Comparison of ENCODE assay signal across 10 cellular contexts in the genomic region with DNA sequence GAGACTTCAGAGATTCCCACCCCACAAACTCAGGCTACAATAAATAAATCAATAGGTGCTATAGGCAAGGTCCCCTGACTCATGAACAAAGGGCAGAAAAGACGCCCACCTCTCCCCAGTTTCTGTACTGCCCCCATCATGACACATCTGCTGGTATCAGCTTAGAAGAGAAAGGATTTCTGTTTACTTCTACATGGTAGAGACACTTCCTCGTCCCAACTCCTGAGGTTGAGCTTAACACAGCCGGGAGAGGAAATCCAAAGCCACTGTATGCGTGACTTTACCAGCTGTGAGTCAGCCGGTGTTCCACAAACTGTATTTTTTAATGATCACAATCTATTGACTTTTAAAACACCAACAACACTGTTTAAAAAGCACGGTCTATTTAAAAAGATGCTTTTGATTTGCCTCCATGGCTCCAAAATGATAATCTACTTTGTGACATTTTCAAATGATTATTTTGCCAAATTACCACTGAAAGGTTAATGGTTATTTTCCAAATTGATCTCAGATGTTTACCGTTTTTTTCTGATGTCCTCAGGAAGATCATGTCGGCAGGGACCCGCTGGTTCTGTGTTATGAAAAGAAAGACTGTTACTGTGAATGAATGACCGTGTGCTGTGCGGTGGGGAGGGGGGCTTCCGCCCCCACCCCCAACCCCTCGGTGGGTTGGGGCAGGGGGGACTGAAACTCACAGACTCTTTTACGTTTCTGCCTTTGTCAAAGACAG.
DNase-seq lines count a peak whose midpoint lies in the region; ATAC-seq, FAIRE-seq and TF ChIP-seq lines count a peak whose summit lies in the region.
"Had no signal": no experiment of that assay in that cellular context is flagged by ENCODE, and none has a peak within 500 bp of the region (broad histone marks: within the 10 kb centered on the region; RNA-seq: fewer than 3 reads in every experiment).

No MANE protein-coding gene starts in this region.

- H3K4me2 ChIP-seq in H1 (ENCODE audit: insufficient read depth in 1 of 2, low read depth in 2 of 2, low read length in 2 of 2): peak overlapping the region; percentile 19 to 36; a peak in 3 of 4 replicates

- no peak overlapping the region for H3K23ac ChIP-seq in H1 (ENCODE audit: insufficient read length)

- no peak overlapping the region for H2BK15ac ChIP-seq in H1 (ENCODE audit: low read length)

- H2BK120ac ChIP-seq in H1 (replicated peaks; ENCODE audit: low read depth, low read length): no peak overlapping the region

- no peak for TF ChIP-seq RAD21 in H1 (IDR thresholded peaks at IDR 0.05 in 1 of 2, conservative IDR thresholded peaks at IDR 0.05 in 1 of 2; ENCODE audit: low read depth in 2 of 2, low read length in 2 of 2)

- no peaks in the 10 kb centered on the region for H3K9me3 ChIP-seq in H1 (ENCODE audit: insufficient read depth in 2 of 2, low read depth in 1 of 2, low read length in 1 of 2)

- no peak overlapping the region for H3K56ac ChIP-seq in H1 (replicated peaks; ENCODE audit: insufficient read length, low read depth, low read length)

- no peak for TF ChIP-seq EP300 in H1 (IDR thresholded peaks at IDR 0.05; ENCODE audit: borderline replicate concordance in 1 of 2, low read depth in 2 of 2, low read length in 2 of 2)

- peak overlapping the region; percentile 23; the same call in 1 of the 2 replicates for H3K27ac ChIP-seq in H1 (ENCODE audit: low read depth, low read length)

- no peaks in the 10 kb centered on the region for H3K23me2 ChIP-seq in H1 (ENCODE audit: low read depth, low read length)

- 33% methylated on average over 14 of the region's 14 CpGs; no CpG with 5 or more reads in 1 of the 2 experiments for WGBS in H1 (ENCODE audit: extremely low coverage in 1 of 2, insufficient coverage in 1 of 2, insufficient read length in 1 of 2, insufficient replicate concordance in 2 of 2, low coverage in 1 of 2, low lambda C conversion rate in 2 of 2, missing lambda C conversion rate in 1 of 2), 2 experiments

- H4K5ac ChIP-seq in H1 (ENCODE audit: insufficient read length, low read depth, low read length): peak overlapping the region; percentile 53

- peak overlapping the region in 2 of 4 experiments; percentile 23 to 35; a peak in 2 of 8 replicates for H3K4me3 ChIP-seq in H1 (ENCODE audit: extremely low read depth in 1 of 4, insufficient read depth in 2 of 4, low read depth in 3 of 4, low read length in 4 of 4)
- H3K4me3 ChIP-seq: lung had no signal

- H4K91ac ChIP-seq in H1 (replicated peaks; ENCODE audit: insufficient read length, low read length): no peak overlapping the region

- no peaks in the 10 kb centered on the region for H3K79me1 ChIP-seq in H1 (ENCODE audit: low read depth, low read length)

- POLR2A ChIA-PET in H1 (lab: Charles Lee; ENCODE audit: partially characterized antibody): interaction anchor here (0.6 to 1.1 kb wide), 3 partner anchors 10 to 328 kb away, joined by 3 to 5 read pairs (median 3); no protein-coding TSS in a partner anchor

- no peak overlapping the region; the same call in 1 of the 2 replicates for H2BK20ac ChIP-seq in H1 (ENCODE audit: low read length)

- no peak overlapping the region; the same call in 1 of the 2 replicates for H2BK12ac ChIP-seq in H1 (ENCODE audit: low read depth, low read length)

- FAIRE-seq in H1 (lab: Jason Lieb, UNC): no peak
- FAIRE-seq: TTC549 had no signal

- no peaks in the 10 kb centered on the region for H3K27me3 ChIP-seq in H1 (replicated peaks in 1 of 4; ENCODE audit: control insufficient read depth in 3 of 4, extremely low read depth in 1 of 4, insufficient read depth in 3 of 4, low read length in 3 of 4)

- H4K20me1 ChIP-seq in H1 (replicated peaks in 1 of 2; ENCODE audit: control insufficient read depth in 1 of 2, insufficient read depth in 2 of 2, low read length in 2 of 2): no peaks in the 10 kb centered on the region

- no peak overlapping the region for H2AFZ ChIP-seq in H1 (ENCODE audit: low read length)

- no peaks in the 10 kb centered on the region for H3K36me3 ChIP-seq in H1 (ENCODE audit: control insufficient read depth in 2 of 4, insufficient read depth in 4 of 4, low read length in 3 of 4)

- H3K9ac ChIP-seq in H1 (replicated peaks in 1 of 4; ENCODE audit: extremely low read depth in 1 of 4, low read depth in 3 of 4, low read length in 3 of 4): no peak overlapping the region

- CTCF ChIA-PET in H1 (lab: Charles Lee; ENCODE audit: partially characterized antibody): interaction anchor here (0.8 to 2.6 kb wide), 6 partner anchors 10 to 364 kb away, joined by 3 to 11 read pairs (median 3); no protein-coding TSS in a partner anchor

- no peak overlapping the region for H3K14ac ChIP-seq in H1 (ENCODE audit: insufficient read length)

- peak; percentile 89 for DNase-seq in EH (ENCODE audit: low read depth)
- peak; percentile 66 for DNase-seq in MV-4-11 (lab: John Stamatoyannopoulos, UW)
- DNase-seq in H1 (ENCODE audit: low read depth in 1 of 2, low spot score in 2 of 2): no peak
- DNase-seq in non-pigmented ciliary epithelial cell (ENCODE audit: low read depth): peak; percentile 30
- no peak for DNase-seq in NCI-H1105 (lab: John Stamatoyannopoulos, UW)
- no peak for DNase-seq in NCI-H2227 treated with DMSO at 0.1 percent for 48 hours (lab: John Stamatoyannopoulos, UW)

- H2AK5ac ChIP-seq in H1 (ENCODE audit: low read depth, low read length): no peak overlapping the region

- H3K79me2 ChIP-seq in H1 (ENCODE audit: control insufficient read depth in 1 of 2, insufficient read depth in 2 of 2, low read length in 2 of 2): no peaks in the 10 kb centered on the region

- peak overlapping the region; percentile 72 for H3K18ac ChIP-seq in H1 (ENCODE audit: extremely low read depth, low read length)

- peaks cover 9 to 22% (median 17%) of the 10 kb centered on the region in 4 experiments; a peak in 6 of 7 replicates for H3K4me1 ChIP-seq in H1 (replicated peaks in 1 of 4; ENCODE audit: control insufficient read depth in 3 of 4, insufficient read depth in 4 of 4, low read length in 3 of 4)

- no peak for TF ChIP-seq POLR2A in H1 (IDR thresholded peaks at IDR 0.05; ENCODE audit: control extremely low read depth in 1 of 2, low read depth in 2 of 2, low read length in 2 of 2)

- no peak overlapping the region for H4K8ac ChIP-seq in H1 (ENCODE audit: extremely low read depth, insufficient read depth, low read length)

- H2BK5ac ChIP-seq in H1 (ENCODE audit: low read depth, low read length): peak overlapping the region; percentile 35; the same call in 1 of the 2 replicates

- TF ChIP-seq CTCF in H1 (IDR thresholded peaks at IDR 0.05; ENCODE audit: control extremely low read depth in 1 of 3, insufficient read depth in 1 of 3, low read depth in 1 of 3, low read length in 3 of 3): no peak

- ATAC-seq in GM18858 (IDR thresholded peaks at IDR 0.05; ENCODE audit: unreplicated experiment) (no peak), HG02840 (IDR thresholded peaks at IDR 0.05; ENCODE audit: low FRiP score, unreplicated experiment) (no peak)

- no peak overlapping the region for H3K4ac ChIP-seq in H1 (replicated peaks; ENCODE audit: insufficient read length, low read depth, low read length)

TF ChIP-seq in H1, 55 proteins besides CTCF, POLR2A, EP300 and RAD21:
- TF ChIP-seq RXRA (IDR thresholded peaks at IDR 0.05; ENCODE audit: insufficient read depth, low read depth, low read length) (no peak), SAP30 (IDR thresholded peaks at IDR 0.05; ENCODE audit: insufficient read depth, insufficient replicate concordance, low read length) (no peak), KDM5A (IDR thresholded peaks at IDR 0.05; ENCODE audit: low read length) (no peak), CTBP2 (IDR thresholded peaks at IDR 0.05; ENCODE audit: borderline replicate concordance, insufficient read depth, insufficient read length, low read length) (no peak), GTF2F1 (IDR thresholded peaks at IDR 0.05; ENCODE audit: borderline replicate concordance, low read depth, low read length) (no peak)

Comparison
In these comparisons a context has a peak if more than half of its experiments do, and no peak if none do; other contexts are left out.
1. DNase-seq: peak in EH (single experiment), MV-4-11 (single experiment) and non-pigmented ciliary epithelial cell (single experiment); none in H1 (0 of 2), NCI-H1105 (single experiment) and NCI-H2227 treated with DMSO at 0.1 percent for 48 hours (single experiment).